15 cellular contexts compared by ENCODE assay signal in genomic region chr10:103800110-103800509, GRCh38. TPM values are rescaled to one million over a fixed set of nuclear protein-coding genes. Genes with fewer than 3 reads are reported as not detected.
A peak's percentile ranks its signal among the peaks of the same experiment; 100 is the strongest.
DNase-seq lines count a peak whose midpoint lies in the region; ATAC-seq and FAIRE-seq lines count a peak whose summit lies in the region.
"Had no signal": no experiment of that assay in that cellular context is flagged by ENCODE, and none has a peak within 500 bp of the region (broad histone marks: within the 10 kb centered on the region; RNA-seq: fewer than 3 reads in every experiment).

No MANE protein-coding gene starts in this region.

- WGBS in trophoblast cell (ENCODE audit: extremely low coverage, insufficient coverage, insufficient read length), result no CpG with 5 or more reads among the region's 3 CpGs

- POLR2A ChIA-PET in activated CD4-positive, alpha-beta memory T cell treated with anti-CD3 and anti-CD28 coated beads, Interleukin-2, amount 10 ng/mL, durations not matched to agents 7 days and 5 days (lab: Charles Lee), result interaction anchor here (0.8 to 1.6 kb wide), 4 partner anchors 9 to 67 kb away, joined by 3 to 5 read pairs (median 4); no protein-coding TSS in a partner anchor
- POLR2A ChIA-PET in activated CD4-positive, alpha-beta memory T cell treated with anti-CD3 and anti-CD28 coated beads for 36 hours (lab: Charles Lee), result no interaction called here

- H3K27me3 Mint-ChIP-seq in activated CD4-positive, alpha-beta memory T cell treated with anti-CD3 and anti-CD28 coated beads, Interleukin-2, amount 10 ng/mL, durations not matched to agents 7 days and 5 days, result peaks cover 3% of the 10 kb centered on the region
- H3K27me3 Mint-ChIP-seq in activated CD4-positive, alpha-beta memory T cell treated with anti-CD3 and anti-CD28 coated beads for 36 hours, result no peaks in the 10 kb centered on the region
- no peaks in the 10 kb centered on the region for H3K27me3 Mint-ChIP-seq in effector memory CD8-positive, alpha-beta T cell

- H3K36me3 ChIP-seq in KOPT-K1 (ENCODE audit: insufficient read depth, low read length) (no peaks in the 10 kb centered on the region), trophoblast cell (ENCODE audit: control insufficient read depth in 1 of 2, insufficient read depth in 2 of 2, low read length in 2 of 2) (no peaks in the 10 kb centered on the region)
- H3K36me3 ChIP-seq: neutrophil had no signal

- H3K4me1 ChIP-seq in trophoblast cell (ENCODE audit: control insufficient read depth in 1 of 2, insufficient read depth in 2 of 2, low read length in 2 of 2), result peaks cover 17 to 26% of the 10 kb centered on the region in 2 experiments
- H3K4me1 ChIP-seq: tibial artery had no signal

- no peaks in the 10 kb centered on the region for H3K27me3 ChIP-seq in trophoblast cell (ENCODE audit: insufficient read depth, low read length)
- H3K27me3 ChIP-seq: esophagus muscularis mucosa, neutrophil, tibial artery had no signal

- peak overlapping the region; percentile 28 for H3K27ac ChIP-seq in KOPT-K1 (ENCODE audit: low read depth, low read length, poor library complexity, severe bottlenecking)
- H3K27ac ChIP-seq in trophoblast cell (ENCODE audit: low read depth, low read length), result no peak overlapping the region
- H3K27ac ChIP-seq: esophagus muscularis mucosa, neutrophil, tibial artery had no signal

- H3K27ac Mint-ChIP-seq in activated CD4-positive, alpha-beta memory T cell treated with anti-CD3 and anti-CD28 coated beads, Interleukin-2, amount 10 ng/mL, durations not matched to agents 7 days and 5 days, result peak overlapping the region; percentile 80
- no peak overlapping the region for H3K27ac Mint-ChIP-seq in activated CD4-positive, alpha-beta memory T cell treated with anti-CD3 and anti-CD28 coated beads for 36 hours
- H3K27ac Mint-ChIP-seq in effector memory CD8-positive, alpha-beta T cell, result peak overlapping the region; percentile 92 to 94
- H3K27ac Mint-ChIP-seq: memory B cell; stimulated activated naive B cell treated with anti-CD40 and anti-IgM and Interleukin-4, amounts not matched to agents 10 μg/mL and 1 μg/mL and 100 μg/mL, for 72 hours had no signal

- peak overlapping the region; percentile 7 for H2BK12ac ChIP-seq in trophoblast cell (ENCODE audit: low read length)

- no peaks in the 10 kb centered on the region for H3K79me2 ChIP-seq in trophoblast cell (ENCODE audit: control insufficient read depth, insufficient read depth, low read length, poor library complexity)

- no peak overlapping the region for H2BK120ac ChIP-seq in trophoblast cell (ENCODE audit: insufficient read depth, low read length, poor library complexity)

- no peak overlapping the region for H3K14ac ChIP-seq in trophoblast cell (ENCODE audit: low read length)

- CTCF ChIA-PET in activated CD4-positive, alpha-beta memory T cell treated with anti-CD3 and anti-CD28 coated beads, Interleukin-2, amount 10 ng/mL, durations not matched to agents 7 days and 5 days (lab: Charles Lee), result interaction anchor here (0.9 to 3.5 kb wide), 6 partner anchors 8 to 87 kb away, joined by 3 to 17 read pairs (median 6); no protein-coding TSS in a partner anchor
- CTCF ChIA-PET in activated CD4-positive, alpha-beta memory T cell treated with anti-CD3 and anti-CD28 coated beads for 36 hours (lab: Charles Lee), result no interaction called here

- no peak overlapping the region for H3K18ac ChIP-seq in trophoblast cell (ENCODE audit: low read length)

- no peaks in the 10 kb centered on the region for H3K9me3 ChIP-seq in KOPT-K1 (ENCODE audit: insufficient read depth, low read length, poor library complexity, severe bottlenecking)
- H3K9me3 ChIP-seq in trophoblast cell (ENCODE audit: insufficient read depth, low read depth, low read length), result no peaks in the 10 kb centered on the region
- H3K9me3 ChIP-seq: esophagus muscularis mucosa, neutrophil, tibial artery had no signal

- no peak for FAIRE-seq in RCC 7860 (lab: Jason Lieb, UNC)

- peaks cover 44% of the 10 kb centered on the region for H3K4me1 Mint-ChIP-seq in activated CD4-positive, alpha-beta memory T cell treated with anti-CD3 and anti-CD28 coated beads, Interleukin-2, amount 10 ng/mL, durations not matched to agents 7 days and 5 days
- peaks cover 21% of the 10 kb centered on the region for H3K4me1 Mint-ChIP-seq in activated CD4-positive, alpha-beta memory T cell treated with anti-CD3 and anti-CD28 coated beads for 36 hours (ENCODE audit: low read depth)
- peaks cover 25 to 26% of the 10 kb centered on the region in 2 donors for H3K4me1 Mint-ChIP-seq in effector memory CD8-positive, alpha-beta T cell (ENCODE audit: low read depth in 2 of 2)

- no peak overlapping the region for H3K4me3 Mint-ChIP-seq in activated CD4-positive, alpha-beta memory T cell treated with anti-CD3 and anti-CD28 coated beads, Interleukin-2, amount 10 ng/mL, durations not matched to agents 7 days and 5 days
- H3K4me3 Mint-ChIP-seq in activated CD4-positive, alpha-beta memory T cell treated with anti-CD3 and anti-CD28 coated beads for 36 hours, result no peak overlapping the region
- H3K4me3 Mint-ChIP-seq in effector memory CD8-positive, alpha-beta T cell, result peak overlapping the region; percentile 52 to 73
- H3K4me3 Mint-ChIP-seq: memory B cell; stimulated activated naive B cell treated with anti-CD40 and anti-IgM and Interleukin-4, amounts not matched to agents 10 μg/mL and 1 μg/mL and 100 μg/mL, for 72 hours had no signal

- no peak overlapping the region for H4K91ac ChIP-seq in trophoblast cell (ENCODE audit: low read depth, low read length)

- no peak overlapping the region for H4K8ac ChIP-seq in trophoblast cell (ENCODE audit: low read depth, low read length)

- H2BK5ac ChIP-seq in trophoblast cell (ENCODE audit: low read depth, low read length, poor library complexity), result no peak overlapping the region

- H3K4ac ChIP-seq in trophoblast cell (ENCODE audit: low read depth, low read length), result no peak overlapping the region

- DNase-seq in activated CD4-positive, alpha-beta memory T cell treated with anti-CD3 and anti-CD28 coated beads, Interleukin-2, amount 10 ng/mL, durations not matched to agents 7 days and 5 days, result no peak
- DNase-seq in activated CD4-positive, alpha-beta memory T cell treated with anti-CD3 and anti-CD28 coated beads for 36 hours, result no peak
- no peak for DNase-seq in effector memory CD8-positive, alpha-beta T cell
- DNase-seq in trophoblast cell (peak in 1 of 2 donors; percentile 30), OCI-M1 (lab: John Stamatoyannopoulos, UW) (no peak), RCC 7860 (ENCODE audit: low spot score) (no peak)
- DNase-seq: DND-41; stimulated activated naive B cell treated with anti-CD40 and anti-IgM and Interleukin-4, amounts not matched to agents 10 μg/mL and 1 μg/mL and 100 μg/mL, for 72 hours; tibial artery had no signal

- no peak overlapping the region for H3K23ac ChIP-seq in trophoblast cell (ENCODE audit: low read length)

- no peak overlapping the region for H3K9ac ChIP-seq in trophoblast cell (ENCODE audit: low read length)

- H2AFZ ChIP-seq in trophoblast cell (ENCODE audit: insufficient read depth, low read length, poor library complexity), result no peak overlapping the region

- H3K4me3 ChIP-seq in trophoblast cell (ENCODE audit: low read depth, low read length), result no peak overlapping the region
- H3K4me3 ChIP-seq: esophagus muscularis mucosa, tibial artery had no signal

- H3K9me3 Mint-ChIP-seq in activated CD4-positive, alpha-beta memory T cell treated with anti-CD3 and anti-CD28 coated beads, Interleukin-2, amount 10 ng/mL, durations not matched to agents 7 days and 5 days, result no peaks in the 10 kb centered on the region
- H3K9me3 Mint-ChIP-seq in activated CD4-positive, alpha-beta memory T cell treated with anti-CD3 and anti-CD28 coated beads for 36 hours, result no peaks in the 10 kb centered on the region
- H3K9me3 Mint-ChIP-seq in effector memory CD8-positive, alpha-beta T cell, result no peaks in the 10 kb centered on the region
- H3K9me3 Mint-ChIP-seq: CD8-positive, alpha-beta T cell; memory B cell; stimulated activated naive B cell treated with anti-CD40 and anti-IgM and Interleukin-4, amounts not matched to agents 10 μg/mL and 1 μg/mL and 100 μg/mL, for 72 hours had no signal

- intact Hi-C loops in activated CD4-positive, alpha-beta memory T cell treated with anti-CD3 and anti-CD28 coated beads for 36 hours (cut with micrococcal nuclease), result loop anchor here (5.0 to 10.0 kb wide), 3 partner anchors 33 to 85 kb away; no protein-coding TSS in a partner anchor

- H3K36me3 Mint-ChIP-seq in activated CD4-positive, alpha-beta memory T cell treated with anti-CD3 and anti-CD28 coated beads, Interleukin-2, amount 10 ng/mL, durations not matched to agents 7 days and 5 days (ENCODE audit: low read depth), result no peaks in the 10 kb centered on the region
- H3K36me3 Mint-ChIP-seq in activated CD4-positive, alpha-beta memory T cell treated with anti-CD3 and anti-CD28 coated beads for 36 hours, result no peaks in the 10 kb centered on the region
- H3K36me3 Mint-ChIP-seq in effector memory CD8-positive, alpha-beta T cell (ENCODE audit: insufficient read depth), result peaks cover 6% of the 10 kb centered on the region
- H3K36me3 Mint-ChIP-seq: CD8-positive, alpha-beta T cell; memory B cell; stimulated activated naive B cell treated with anti-CD40 and anti-IgM and Interleukin-4, amounts not matched to agents 10 μg/mL and 1 μg/mL and 100 μg/mL, for 72 hours had no signal

- no peak for ATAC-seq in effector memory CD8-positive, alpha-beta T cell (replicated peaks)
- ATAC-seq in HG02642 (IDR thresholded peaks at IDR 0.05; ENCODE audit: poor library complexity, unreplicated experiment), result no peak

- no peak overlapping the region for H2AK5ac ChIP-seq in trophoblast cell (ENCODE audit: low read length)

- H4K12ac ChIP-seq in trophoblast cell (ENCODE audit: low read depth, low read length), result no peak overlapping the region

- H3K79me1 ChIP-seq in trophoblast cell (ENCODE audit: low read length), result peaks cover 3% of the 10 kb centered on the region

- no peak overlapping the region for H3K4me2 ChIP-seq in trophoblast cell (ENCODE audit: low read length)

RNA-seq across cellular contexts. Expression of gene SH3PXD2A, which starts 55.3 kb away (rescaled TPM):
- 10 to 100 TPM; 16.5 to 17.9 TPM for total RNA-seq in activated CD4-positive, alpha-beta memory T cell treated with anti-CD3 and anti-CD28 coated beads, Interleukin-2, amount 10 ng/mL, durations not matched to agents 7 days and 5 days
- total RNA-seq in activated CD4-positive, alpha-beta memory T cell treated with anti-CD3 and anti-CD28 coated beads for 36 hours, result 10 to 100 TPM in 1 of 2 experiments, 1 to 10 TPM in 1; 10.0 to 10.3 TPM
- polyA plus RNA-seq in trophoblast cell (2013), result 8.3 and 8.6 TPM in 2 replicates

Comparison
In these comparisons a context has a peak if more than half of its experiments do, and no peak if none do; other contexts are left out.
1. H3K4me3 Mint-ChIP-seq: peak in effector memory CD8-positive, alpha-beta T cell (2 of 2); none in activated CD4-positive, alpha-beta memory T cell treated with anti-CD3 and anti-CD28 coated beads, Interleukin-2, amount 10 ng/mL, durations not matched to agents 7 days and 5 days (single experiment) and activated CD4-positive, alpha-beta memory T cell treated with anti-CD3 and anti-CD28 coated beads for 36 hours (single experiment).